Comparison of ENCODE assay signal across 8 cellular contexts in the genomic region with DNA sequence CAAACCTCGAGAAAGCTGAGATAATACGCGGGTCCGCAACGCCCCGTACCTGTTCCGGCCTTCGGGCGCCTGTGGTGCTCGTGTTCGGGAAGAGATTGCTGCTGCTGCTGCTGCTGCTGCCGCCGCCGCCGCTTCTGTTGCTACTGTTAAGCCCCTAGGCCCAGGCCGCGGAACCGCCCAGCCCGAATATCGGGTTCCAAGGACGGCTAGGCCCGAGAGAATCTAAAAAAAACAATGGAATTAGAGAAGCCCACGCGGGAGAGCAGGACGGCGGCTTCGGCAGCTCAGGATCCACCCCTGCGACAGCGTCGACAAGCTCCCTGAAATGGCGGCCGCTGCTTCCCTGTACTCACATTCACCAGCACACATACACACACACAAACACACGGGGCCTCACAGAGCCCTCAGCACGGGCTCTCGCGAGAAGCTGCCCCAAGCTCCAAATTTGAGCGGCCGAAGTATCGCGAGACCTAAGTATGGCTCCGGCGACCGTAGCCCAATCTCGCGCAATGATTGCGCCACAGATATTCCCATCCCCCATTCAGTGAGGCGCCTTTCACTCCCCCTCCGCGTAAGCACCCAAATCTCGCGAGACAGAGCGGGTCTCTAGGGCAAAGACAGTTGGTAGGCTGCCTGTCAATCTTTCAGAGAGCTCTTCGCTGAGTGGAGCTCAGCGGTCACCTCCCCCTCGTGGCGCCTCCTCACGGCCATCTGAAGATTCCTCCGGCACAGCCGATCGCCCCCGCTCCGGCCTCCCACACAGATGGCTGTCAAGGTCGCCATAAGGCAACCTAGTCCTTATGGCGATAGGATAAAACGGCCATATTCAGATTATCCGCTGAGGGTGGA. TPM values are rescaled to one million over a fixed set of nuclear protein-coding genes. Genes with fewer than 3 reads are reported as not detected.
A peak's percentile ranks its signal among the peaks of the same experiment; 100 is the strongest.
DNase-seq lines count a peak whose midpoint lies in the region; ATAC-seq, FAIRE-seq and TF ChIP-seq lines count a peak whose summit lies in the region.

A gene (minus strand): TSS at position 369 of the 849 bp plus-strand sequence. CDS start 1,386 bp downstream, outside the sequence.

- no peaks in the 10 kb centered on the region for H3K9me3 Mint-ChIP-seq in chondrocyte (ENCODE audit: low read depth)

- H3K27me3 Mint-ChIP-seq in chondrocyte (ENCODE audit: low read depth), result no peaks in the 10 kb centered on the region

- peak; percentile 79 for FAIRE-seq in kidney (lab: Jason Lieb, UNC)

- peak within 1 kb of the TSS; percentile 100 for H3K27ac ChIP-seq in kidney (ENCODE audit: low read depth in 2 of 2, low read length in 2 of 2)

- intact Hi-C loops in kidney (cut with DNase I), result no loop called here

- TF ChIP-seq CTCF in BE2C (IDR thresholded peaks at IDR 0.05; ENCODE audit: low read depth, low read length) (peak; percentile 51), chondrocyte (IDR thresholded peaks at IDR 0.05) (peak; percentile 72), kidney (IDR thresholded peaks at IDR 0.05; ENCODE audit: borderline replicate concordance, extremely low read depth, insufficient read depth) (peak; percentile 55)

- H3K4me3 ChIP-seq in BE2C (ENCODE audit: low read depth, low read length), result peak within 1 kb of the TSS; percentile 87
- peak within 1 kb of the TSS; percentile 92 to 95 for H3K4me3 ChIP-seq in kidney (ENCODE audit: low read length in 2 of 2)

- peaks cover 10% of the 10 kb centered on the region for H3K4me1 ChIP-seq in BE2C
- H3K4me1 ChIP-seq in kidney (ENCODE audit: control insufficient read depth in 1 of 2, insufficient read depth in 1 of 2, low read depth in 1 of 2, low read length in 2 of 2), result peaks cover 6 to 22% of the 10 kb centered on the region in 2 donors

- peak; percentile 92 for TF ChIP-seq POLR2A in GM19193 (IDR thresholded peaks at IDR 0.05; ENCODE audit: extremely low read depth, insufficient read depth, insufficient read length)

- no peaks in the 10 kb centered on the region for H3K9me3 ChIP-seq in BE2C
- no peaks in the 10 kb centered on the region for H3K9me3 ChIP-seq in kidney (ENCODE audit: control insufficient read depth in 1 of 2, low read length in 2 of 2)

- peak within 1 kb of the TSS; percentile 100 for H3K27ac Mint-ChIP-seq in chondrocyte (ENCODE audit: unreplicated experiment)

- DNase-seq in BE2C (peak; percentile 100), NCI-H510A treated with DMSO at 0.1 percent for 48 hours (lab: John Stamatoyannopoulos, UW) (peak; percentile 99), chondrocyte (ENCODE audit: low spot score) (peak; percentile 99), kidney (peak; percentile 100)
- DNase-seq in activated CD4-positive, alpha-beta T cell treated with anti-CD3 and anti-CD28 coated beads for 24 hours (ENCODE audit: low read depth in 2 of 2), result peak; percentile 98 to 99
- peak; percentile 99 for DNase-seq in stimulated activated CD4-positive, alpha-beta T cell treated with anti-CD3 and anti-CD28 coated beads, Interleukin-15, amount 100 ng/mL, for 24 hours

- H3K36me3 ChIP-seq in BE2C (peaks cover 47% of the 10 kb centered on the region), kidney (ENCODE audit: control insufficient read depth in 1 of 2, insufficient read depth in 2 of 2, low read length in 2 of 2) (peaks cover 15 to 30% of the 10 kb centered on the region in 2 donors)

- peak within 1 kb of the TSS; percentile 94 for H3K4me3 Mint-ChIP-seq in chondrocyte (ENCODE audit: unreplicated experiment)

- ATAC-seq in HG03439 (IDR thresholded peaks at IDR 0.05; ENCODE audit: unreplicated experiment), result peak; percentile 85

- H3K27me3 ChIP-seq in BE2C, result no peaks in the 10 kb centered on the region

- H3K36me3 Mint-ChIP-seq in chondrocyte (ENCODE audit: low read depth), result peaks cover 22% of the 10 kb centered on the region

- H3K9ac ChIP-seq in kidney (ENCODE audit: low read length in 2 of 2), result peak within 1 kb of the TSS; percentile 99 to 100

- H3K4me1 Mint-ChIP-seq in chondrocyte (ENCODE audit: low read depth), result peaks cover 45% of the 10 kb centered on the region

RNA-seq across cellular contexts. Expression of the gene that starts here (rescaled TPM):
- 283 TPM for polyA plus RNA-seq in BE2C (2012; ENCODE audit: insufficient read depth, insufficient read length, low read depth)
- total RNA-seq in chondrocyte, result 217 to 277 TPM (median 238 TPM) in 3 replicates
- total RNA-seq in kidney, result 304 TPM
- polyA plus RNA-seq in kidney (ENCODE audit: insufficient read depth, low read depth, low replicate concordance), result 148 TPM

Comparison
In these comparisons a context has a peak if more than half of its experiments do, and no peak if none do; other contexts are left out.
1. Peak in every context shown above with its lines: DNase-seq, ATAC-seq, H3K4me3 ChIP-seq and H3K27ac ChIP-seq.